8 cellular contexts compared by ENCODE assay signal in the genomic region with DNA sequence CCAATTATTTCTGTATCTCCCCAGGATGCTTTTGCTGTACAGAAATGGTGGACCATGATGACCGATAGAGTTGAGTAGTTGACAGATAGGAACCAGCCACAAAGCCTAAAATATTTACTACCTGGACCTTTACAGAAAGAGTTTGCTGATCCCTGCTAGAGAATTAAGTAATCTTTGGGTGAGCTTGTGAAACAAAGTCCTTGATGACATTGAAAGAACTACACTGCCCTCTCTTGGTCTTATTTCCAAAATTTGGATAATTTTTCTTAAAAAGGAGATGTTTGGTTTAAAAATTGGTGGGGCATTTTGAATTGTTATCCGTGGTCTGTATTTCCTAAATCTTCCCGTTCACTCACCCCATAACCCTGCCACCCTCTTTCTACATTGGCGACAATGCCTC. TPM values are rescaled to one million over a fixed set of nuclear protein-coding genes. Genes with fewer than 3 reads are reported as not detected.
DNase-seq lines count a peak whose midpoint lies in the region; ATAC-seq and TF ChIP-seq lines count a peak whose summit lies in the region.

No MANE protein-coding gene starts in this region.

- peaks cover 4% of the 10 kb centered on the region for H3K4me1 ChIP-seq in KMS-11 (ENCODE audit: low read depth, poor library complexity, severe bottlenecking)
- peaks cover 0 to 9% (median 4%) of the 10 kb centered on the region in 4 donors for H3K4me1 ChIP-seq in upper lobe of left lung

- DNase-seq in DMS53 (lab: John Stamatoyannopoulos, UW) (peak; percentile 65), immature natural killer cell (peak; percentile 19 to 38 (median 35)), upper lobe of left lung (no peak), MG63 (no peak), nucleus accumbens (lab: John Stamatoyannopoulos, UW) (no peak)

- no peaks in the 10 kb centered on the region for H4K20me1 ChIP-seq in KMS-11 (ENCODE audit: insufficient read depth)

- H3K27me3 Mint-ChIP-seq in activated T-helper 17 cell treated with anti-CD3 and anti-CD28 coated beads, Interleukin-2, amount 50 U/mL, for 72 hours, result no peaks in the 10 kb centered on the region
- H3K27me3 Mint-ChIP-seq in immature natural killer cell (ENCODE audit: low read depth in 3 of 3), result peaks cover 0 to 4% (median 3%) of the 10 kb centered on the region in 3 donors

- no peaks in the 10 kb centered on the region for H3K36me3 Mint-ChIP-seq in activated T-helper 17 cell treated with anti-CD3 and anti-CD28 coated beads, Interleukin-2, amount 50 U/mL, for 72 hours (ENCODE audit: low read depth)
- no peaks in the 10 kb centered on the region for H3K36me3 Mint-ChIP-seq in immature natural killer cell

- no peak overlapping the region for H3K9ac ChIP-seq in KMS-11

- peak; percentile 43 for TF ChIP-seq CTCF in KMS-11 (conservative IDR thresholded peaks at IDR 0.05; ENCODE audit: low read depth, low read length)
- peak in 4 of 6 experiments; percentile 46 to 69 (median 62) for TF ChIP-seq CTCF in upper lobe of left lung (IDR thresholded peaks at IDR 0.05)

- H3K9me3 ChIP-seq in upper lobe of left lung, result no peaks in the 10 kb centered on the region
- H3K9me3 ChIP-seq in MG63, result no peaks in the 10 kb centered on the region

- peak; percentile 29 for ATAC-seq in activated T-helper 17 cell treated with anti-CD3 and anti-CD28 coated beads, Interleukin-2, amount 50 U/mL, for 72 hours (replicated peaks)
- ATAC-seq in upper lobe of left lung (ENCODE audit: low FRiP score in 2 of 2) (peak in 1 of 2 donors; percentile 71), HG03342 (IDR thresholded peaks at IDR 0.05; ENCODE audit: unreplicated experiment) (no peak)

- TF ChIP-seq POLR2A in upper lobe of left lung (IDR thresholded peaks at IDR 0.05), result no peak

- no peaks in the 10 kb centered on the region for H3K79me2 ChIP-seq in KMS-11 (ENCODE audit: insufficient read depth, low read depth)

- H3K27ac ChIP-seq in KMS-11 (no peak overlapping the region), upper lobe of left lung (peak overlapping the region in 1 of 4 donors; percentile 46)

- 33 to 53% methylated on average over 4 of the region's 4 CpGs for WGBS in upper lobe of left lung, 2 donors

- H3K27me3 ChIP-seq in KMS-11 (ENCODE audit: insufficient read depth, low read depth) (no peaks in the 10 kb centered on the region), upper lobe of left lung (no peaks in the 10 kb centered on the region), MG63 (no peaks in the 10 kb centered on the region)

- H3K36me3 ChIP-seq in KMS-11 (ENCODE audit: insufficient read depth), result no peaks in the 10 kb centered on the region
- H3K36me3 ChIP-seq in upper lobe of left lung, result no peaks in the 10 kb centered on the region
- H3K36me3 ChIP-seq in MG63, result no peaks in the 10 kb centered on the region

- no peak overlapping the region for H3K4me3 Mint-ChIP-seq in activated T-helper 17 cell treated with anti-CD3 and anti-CD28 coated beads, Interleukin-2, amount 50 U/mL, for 72 hours
- H3K4me3 Mint-ChIP-seq in immature natural killer cell, result no peak overlapping the region

- H3K27ac Mint-ChIP-seq in activated T-helper 17 cell treated with anti-CD3 and anti-CD28 coated beads, Interleukin-2, amount 50 U/mL, for 72 hours, result no peak overlapping the region
- no peak overlapping the region for H3K27ac Mint-ChIP-seq in immature natural killer cell

- TF ChIP-seq EP300 in upper lobe of left lung (IDR thresholded peaks at IDR 0.05), result no peak

- no peak overlapping the region for H3K4me3 ChIP-seq in KMS-11 (IDR thresholded peaks at IDR 0.05; ENCODE audit: insufficient read depth, low read depth, low read length)
- no peak overlapping the region for H3K4me3 ChIP-seq in upper lobe of left lung
- no peak overlapping the region for H3K4me3 ChIP-seq in MG63

- H2AFZ ChIP-seq in KMS-11 (ENCODE audit: low read depth), result peak overlapping the region; percentile 24

- H3K4me1 Mint-ChIP-seq in activated T-helper 17 cell treated with anti-CD3 and anti-CD28 coated beads, Interleukin-2, amount 50 U/mL, for 72 hours, result peaks cover 7% of the 10 kb centered on the region
- peaks cover 6% of the 10 kb centered on the region in 2 donors for H3K4me1 Mint-ChIP-seq in immature natural killer cell

- no peaks in the 10 kb centered on the region for H3K9me3 Mint-ChIP-seq in activated T-helper 17 cell treated with anti-CD3 and anti-CD28 coated beads, Interleukin-2, amount 50 U/mL, for 72 hours
- H3K9me3 Mint-ChIP-seq in immature natural killer cell, result no peaks in the 10 kb centered on the region

- H3K4me2 ChIP-seq in KMS-11, result no peak overlapping the region

RNA-seq across cellular contexts. Expression of gene TCTN1, which starts 13.7 kb away (rescaled TPM):
- total RNA-seq in activated T-helper 17 cell treated with anti-CD3 and anti-CD28 coated beads, Interleukin-2, amount 50 U/mL, for 72 hours, result 1 to 10 TPM; 3.5 to 6.4 TPM
- 10 to 100 TPM in 2 of 3 donors, 1 to 10 TPM in 1; 5.2 to 11.1 (median 10.0) TPM for polyA plus RNA-seq in immature natural killer cell
- 10 to 100 TPM; 21.6 to 50.8 (median 42.6) TPM for total RNA-seq in upper lobe of left lung
- total RNA-seq in MG63 (2014; rRNA removed; shearing (Covaris generic); ENCODE audit: low replicate concordance), result 19.6 and 47.5 TPM in 2 replicates

RNA-seq across cellular contexts. Expression of gene PPTC7, which starts 17.1 kb away (rescaled TPM):
- total RNA-seq in activated T-helper 17 cell treated with anti-CD3 and anti-CD28 coated beads, Interleukin-2, amount 50 U/mL, for 72 hours, result 10 to 100 TPM; 31.4 to 36.7 TPM
- polyA plus RNA-seq in immature natural killer cell, result 10 to 100 TPM in 1 of 3 donors, 1 to 10 TPM in 2; 7.8 to 11.5 (median 9.3) TPM
- 10 to 100 TPM; 22.0 to 40.8 (median 25.2) TPM for total RNA-seq in upper lobe of left lung
- total RNA-seq in MG63 (2014; rRNA removed; shearing (Covaris generic); ENCODE audit: low replicate concordance), result 4.4 and 11.0 TPM in 2 replicates

Comparison
In these comparisons a context has a peak if more than half of its experiments do, and no peak if none do; other contexts are left out.
1. DNase-seq: peak in DMS53 (single experiment) and immature natural killer cell (3 of 3); none in upper lobe of left lung (0 of 2), MG63 (single experiment) and nucleus accumbens (0 of 56).